In the genomic region with DNA sequence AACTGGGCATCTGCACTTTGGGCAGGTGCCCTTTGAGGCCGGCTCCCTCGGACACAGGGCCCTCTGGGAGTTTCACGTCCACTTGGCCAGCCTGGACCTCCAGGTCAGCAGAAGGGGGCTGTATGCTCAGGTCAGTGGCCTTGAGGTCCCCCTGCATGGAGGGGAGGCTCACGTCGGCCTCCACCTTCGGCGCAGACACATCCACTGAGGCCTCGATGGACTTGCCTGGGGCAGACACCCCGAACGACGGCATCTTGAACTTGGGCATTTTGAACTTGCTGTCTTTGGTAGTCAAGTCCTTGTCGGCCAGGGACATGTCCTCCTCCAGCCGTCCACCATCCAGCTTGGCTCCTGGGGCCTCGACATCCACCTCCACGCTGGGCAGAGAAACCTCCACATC, we compare ENCODE assay signal across 6 cellular contexts. TPM values are rescaled to one million over a fixed set of nuclear protein-coding genes. Genes with fewer than 3 reads are reported as not detected.
"Had no signal": no experiment of that assay in that cellular context is flagged by ENCODE, and none has a peak within 500 bp of the region (broad histone marks: within the 10 kb centered on the region; RNA-seq: fewer than 3 reads in every experiment).

No MANE protein-coding gene starts in this region.

RNA-seq across cellular contexts. Expression of gene PLD4, which starts 26.0 kb away (rescaled TPM):
- total RNA-seq: activated naive CD4-positive, alpha-beta T cell treated with anti-CD3 and anti-CD28 coated beads for 36 hours; activated naive CD8-positive, alpha-beta T cell treated with anti-CD3 and anti-CD28 coated beads for 36 hours; activated T-helper 17 cell treated with anti-CD3 and anti-CD28 coated beads, Interleukin-2, amount 50 U/mL, for 72 hours; ascending aorta; body of pancreas; bronchial epithelial cell had no signal
